ENCODE assay signal across 20 cellular contexts in genomic region chr1:56077223-56077622, GRCh38.
DNase-seq lines count a peak whose midpoint lies in the region; ATAC-seq and TF ChIP-seq lines count a peak whose summit lies in the region.
"Had no signal": no experiment of that assay in that cellular context is flagged by ENCODE, and none has a peak within 500 bp of the region (broad histone marks: within the 10 kb centered on the region; RNA-seq: fewer than 3 reads in every experiment).

No MANE protein-coding gene starts in this region.

- H3K4me3 ChIP-seq in mammary epithelial cell (replicated peaks in 1 of 3; ENCODE audit: insufficient read depth in 1 of 3, low read depth in 2 of 3, low read length in 3 of 3) = no peak overlapping the region
- H3K4me3 ChIP-seq in esophagus muscularis mucosa = no peak overlapping the region
- H3K4me3 ChIP-seq in heart right ventricle = no peak overlapping the region
- no peak overlapping the region for H3K4me3 ChIP-seq in testis

- no peak for DNase-seq in MCF 10A (ENCODE audit: unreplicated experiment)
- no peak for DNase-seq in mammary epithelial cell
- DNase-seq in esophagus muscularis mucosa (ENCODE audit: extremely low spot score) = no peak
- DNase-seq in heart right ventricle = no peak
- peak; percentile 49 for DNase-seq in stromal cell of bone marrow (ENCODE audit: low read depth)
- DNase-seq in testis = no peak
- no peak for DNase-seq in activated CD4-positive, alpha-beta T cell treated with anti-CD3 and anti-CD28 coated beads for 4 hours
- DNase-seq: 8988T; Caco-2; CD4-positive, CD25-positive, alpha-beta regulatory T cell; H7; HFFc6; NCI-H1092 treated with DMSO at 0.1 percent for 48 hours; NCI-H146; NCI-H2029 treated with DMSO at 0.1 percent for 48 hours; NCI-H2171; NCI-H526 treated with DMSO at 0.1 percent for 48 hours had no signal

- TF ChIP-seq CTCF in MCF 10A (IDR thresholded peaks at IDR 0.05; ENCODE audit: unreplicated experiment) = no peak
- TF ChIP-seq CTCF in mammary epithelial cell (conservative IDR thresholded peaks at IDR 0.05 in 1 of 2, IDR thresholded peaks at IDR 0.05 in 1 of 2; ENCODE audit: extremely low read depth in 1 of 2, insufficient read depth in 1 of 2, low read depth in 1 of 2, low read length in 2 of 2) = no peak
- no peak for TF ChIP-seq CTCF in esophagus muscularis mucosa (IDR thresholded peaks at IDR 0.05)
- no peak for TF ChIP-seq CTCF in heart right ventricle (IDR thresholded peaks at IDR 0.05)
- TF ChIP-seq CTCF in testis (IDR thresholded peaks at IDR 0.05) = no peak

- CTCF ChIA-PET in MCF 10A (lab: Yijun Ruan, JAX) = no interaction called here
- CTCF ChIA-PET in mammary epithelial cell (lab: Charles Lee; ENCODE audit: low non-redundant PET) = no interaction called here

- WGBS in mammary epithelial cell (ENCODE audit: low coverage, missing lambda C conversion rate) = 66% methylated on average over 2 of the region's 2 CpGs
- WGBS in esophagus muscularis mucosa = 64% methylated on average over 2 of the region's 2 CpGs
- WGBS in heart right ventricle, 2 donors = 63 to 68% methylated on average over 2 of the region's 2 CpGs
- 64 to 84% methylated on average over 2 of the region's 2 CpGs for WGBS in testis, 2 donors

- H3K27ac ChIP-seq in mammary epithelial cell (ENCODE audit: insufficient read depth, low read depth, low read length) (no peak overlapping the region), esophagus muscularis mucosa (replicated peaks in 1 of 4) (peak overlapping the region in 3 of 4 donors; percentile 5 to 43 (median 29)), heart right ventricle (no peak overlapping the region), testis (no peak overlapping the region)

- no peaks in the 10 kb centered on the region for H3K9me3 Mint-ChIP-seq in MCF 10A (ENCODE audit: unreplicated experiment)
- H3K9me3 Mint-ChIP-seq: HFFc6 had no signal

- H3K27me3 Mint-ChIP-seq in MCF 10A (ENCODE audit: insufficient read depth, unreplicated experiment) = no peaks in the 10 kb centered on the region
- H3K27me3 Mint-ChIP-seq: CD4-positive, CD25-positive, alpha-beta regulatory T cell had no signal

- H4K20me1 ChIP-seq in mammary epithelial cell (ENCODE audit: insufficient read depth, low read length) = no peaks in the 10 kb centered on the region

- ATAC-seq in heart right ventricle (peak in 6 of 8 donors; percentile 18 to 70 (median 39)), HG02981 (IDR thresholded peaks at IDR 0.05; ENCODE audit: unreplicated experiment) (no peak)
- ATAC-seq: Panc1 had no signal

- BruUV-seq in MCF 10A (replicated peaks; lab: Mats Ljungman, UMichigan) (no TSS peak), mammary epithelial cell (replicated peaks; lab: Mats Ljungman, UMichigan) (no TSS peak)

- in situ Hi-C loops in mammary epithelial cell (cut with MboI; ENCODE audit: low sequenced_read_pairs in 2 of 2) = no loop called here

- TF ChIP-seq EP300 in esophagus muscularis mucosa (IDR thresholded peaks at IDR 0.05) = no peak

- POLR2A ChIA-PET in MCF 10A (lab: Yijun Ruan, JAX) = no interaction called here

- H3K27ac Mint-ChIP-seq in MCF 10A (ENCODE audit: low read depth, unreplicated experiment) = peak overlapping the region; percentile 41
- H3K27ac Mint-ChIP-seq: B cell; CD4-positive, CD25-positive, alpha-beta regulatory T cell; HFFc6 had no signal

- dilution Hi-C loops in mammary epithelial cell (cut with HindIII; ENCODE audit: low sequenced_read_pairs) = no loop called here

- no peak overlapping the region for H3K9ac ChIP-seq in mammary epithelial cell (ENCODE audit: insufficient read depth, low read length)

- H3K27me3 ChIP-seq in mammary epithelial cell (ENCODE audit: insufficient read depth, low read length) (no peaks in the 10 kb centered on the region), esophagus muscularis mucosa (no peaks in the 10 kb centered on the region), heart right ventricle (no peaks in the 10 kb centered on the region), testis (no peaks in the 10 kb centered on the region)

- no peak overlapping the region for H3K4me2 ChIP-seq in mammary epithelial cell (ENCODE audit: insufficient read depth, low read depth, low read length)

- no peaks in the 10 kb centered on the region for H3K36me3 ChIP-seq in mammary epithelial cell (ENCODE audit: insufficient read depth, low read length)
- H3K36me3 ChIP-seq in esophagus muscularis mucosa = no peaks in the 10 kb centered on the region
- H3K36me3 ChIP-seq in heart right ventricle = no peaks in the 10 kb centered on the region
- no peaks in the 10 kb centered on the region for H3K36me3 ChIP-seq in testis (ENCODE audit: low read depth, missing control alignments)

- TF ChIP-seq POLR2A in esophagus muscularis mucosa (IDR thresholded peaks at IDR 0.05; ENCODE audit: low read depth) (no peak), testis (IDR thresholded peaks at IDR 0.05) (no peak)

- intact Hi-C loops in MCF 10A (cut with micrococcal nuclease) (no loop called here), mammary epithelial cell (cut with micrococcal nuclease) (no loop called here), esophagus muscularis mucosa (cut with DNase I) (loop anchor here (10.0 kb wide), 1 partner anchor 498 kb away; the partner anchor contains the start of gene PLPP3), heart right ventricle (cut with DNase I) (loop anchor here in 1 of 10 donors (10.0 kb wide), 1 partner anchor 498 kb away; the partner anchor contains the start of gene PLPP3), testis (cut with DNase I; ENCODE audit: low total_unique reads) (no loop called here)

- no peaks in the 10 kb centered on the region for H3K36me3 Mint-ChIP-seq in MCF 10A (ENCODE audit: insufficient read depth, unreplicated experiment)
- H3K36me3 Mint-ChIP-seq: CD4-positive, CD25-positive, alpha-beta regulatory T cell had no signal

- H2AFZ ChIP-seq in mammary epithelial cell (ENCODE audit: low read depth, low read length) = no peak overlapping the region

- peaks cover 34% of the 10 kb centered on the region for H3K4me1 Mint-ChIP-seq in MCF 10A (ENCODE audit: insufficient read depth, unreplicated experiment)
- H3K4me1 Mint-ChIP-seq: B cell; CD4-positive, CD25-positive, alpha-beta regulatory T cell had no signal

- no peaks in the 10 kb centered on the region for H3K9me3 ChIP-seq in mammary epithelial cell (replicated peaks; ENCODE audit: insufficient read depth, low read length)
- H3K9me3 ChIP-seq in esophagus muscularis mucosa = no peaks in the 10 kb centered on the region
- peaks cover 0 to 18% (median 0%) of the 10 kb centered on the region in 11 donors for H3K9me3 ChIP-seq in heart right ventricle
- H3K9me3 ChIP-seq in testis = no peaks in the 10 kb centered on the region
- H3K9me3 ChIP-seq: Caco-2 had no signal

- H3K4me3 Mint-ChIP-seq in MCF 10A (ENCODE audit: unreplicated experiment) = no peak overlapping the region
- H3K4me3 Mint-ChIP-seq: B cell; CD4-positive, CD25-positive, alpha-beta regulatory T cell; HFFc6 had no signal

- H3K4me1 ChIP-seq in mammary epithelial cell (ENCODE audit: insufficient read depth, low read length) (peaks cover 4% of the 10 kb centered on the region), esophagus muscularis mucosa (peaks cover 18 to 28% (median 24%) of the 10 kb centered on the region in 4 donors), heart right ventricle (peaks cover 0 to 40% (median 26%) of the 10 kb centered on the region in 9 donors), testis (peaks cover 9% of the 10 kb centered on the region)
- H3K4me1 ChIP-seq: Caco-2 had no signal

- no peaks in the 10 kb centered on the region for H3K79me2 ChIP-seq in mammary epithelial cell (ENCODE audit: insufficient read depth, low read length)

Comparison
In these comparisons a context has a peak if more than half of its experiments do, and no peak if none do; other contexts are left out.
1. H3K27ac ChIP-seq: peak in esophagus muscularis mucosa (3 of 4); none in mammary epithelial cell (single experiment), heart right ventricle (0 of 10) and testis (0 of 2).